ENCODE assay signal across 36 cellular contexts in the genomic region with DNA sequence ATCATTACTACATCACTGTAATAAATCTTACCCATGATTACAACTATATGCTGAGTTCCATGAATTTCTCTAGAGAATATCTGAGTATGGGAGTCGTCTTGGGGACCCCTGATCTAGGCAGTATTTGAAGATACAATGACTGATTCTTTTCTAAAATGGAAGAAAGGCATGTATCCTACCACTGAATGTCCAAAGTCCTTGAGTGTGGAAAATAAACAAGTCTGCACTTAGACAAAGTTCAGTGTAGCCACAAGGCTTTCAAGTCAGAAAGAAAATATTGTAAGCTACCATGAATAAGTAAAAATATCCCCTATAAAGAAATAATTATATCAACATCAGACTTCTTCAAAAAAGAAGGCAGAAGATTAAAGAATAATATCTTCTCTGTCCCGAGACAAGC. TPM values are rescaled to one million over a fixed set of nuclear protein-coding genes. Genes with fewer than 3 reads are reported as not detected.
A peak's percentile ranks its signal among the peaks of the same experiment; 100 is the strongest.
DNase-seq lines count a peak whose midpoint lies in the region; ATAC-seq, FAIRE-seq and TF ChIP-seq lines count a peak whose summit lies in the region.
"Had no signal": no experiment of that assay in that cellular context is flagged by ENCODE, and none has a peak within 500 bp of the region (broad histone marks: within the 10 kb centered on the region; RNA-seq: fewer than 3 reads in every experiment).

No MANE protein-coding gene starts in this region.

- intact Hi-C loops in HepG2 (cut with micrococcal nuclease; ENCODE audit: unreplicated experiment): no loop called here
- intact Hi-C loops in right lobe of liver (cut with DNase I): no loop called here
- intact Hi-C loops in pancreas (cut with DNase I): no loop called here
- intact Hi-C loops in activated CD4-positive, alpha-beta T cell treated with anti-CD3 and anti-CD28 coated beads for 36 hours (cut with DNase I, micrococcal nuclease): no loop called here

- no peak for TF ChIP-seq RAD21 in HepG2 (CRISPR knock-in tag; IDR thresholded peaks at IDR 0.05)
- TF ChIP-seq RAD21 in A549 (conservative IDR thresholded peaks at IDR 0.05 in 1 of 2, IDR thresholded peaks at IDR 0.05 in 1 of 2): no peak

- H4K20me1 ChIP-seq in HepG2 (ENCODE audit: insufficient read depth, low read length): no peaks in the 10 kb centered on the region
- H4K20me1 ChIP-seq: BLaER1; BLaER1 treated with 17β-estradiol and CSF1 and Interleukin-3, amounts not matched to agents 10 nM and 100 nM had no signal

- H3K27me3 Mint-ChIP-seq in activated CD4-positive, alpha-beta T cell treated with anti-CD3 and anti-CD28 coated beads for 36 hours: no peaks in the 10 kb centered on the region
- H3K27me3 Mint-ChIP-seq: B cell; CD4-positive, alpha-beta memory T cell; CD4-positive, alpha-beta T cell; CD4-positive, CD25-positive, alpha-beta regulatory T cell had no signal

- H3K9me3 ChIP-seq in HepG2 (ENCODE audit: low read length): peaks cover 9% of the 10 kb centered on the region
- peaks cover 4 to 29% (median 16%) of the 10 kb centered on the region in 4 donors for H3K9me3 ChIP-seq in right lobe of liver
- H3K9me3 ChIP-seq in A549: peaks cover 84% of the 10 kb centered on the region
- peaks cover 91% of the 10 kb centered on the region for H3K9me3 ChIP-seq in adipocyte (ENCODE audit: control insufficient read depth, low read length)
- H3K9me3 ChIP-seq in pancreas: peaks cover 0 to 2% (median 0%) of the 10 kb centered on the region in 4 donors
- H3K9me3 ChIP-seq: BE2C, Caco-2 had no signal

- in situ Hi-C loops in HepG2 (cut with HindIII; ENCODE audit: extremely low pct_ligation_motif_present, low pct_unique_long_range_greater_than_20kb): no loop called here

- H3K36me3 ChIP-seq in HepG2 (replicated peaks in 1 of 2; ENCODE audit: control insufficient read depth in 1 of 2, insufficient read depth in 2 of 2, low read length in 2 of 2) (no peaks in the 10 kb centered on the region), right lobe of liver (peaks cover 0 to 13% (median 0%) of the 10 kb centered on the region in 4 donors), adipocyte (ENCODE audit: control insufficient read depth, insufficient read depth, low read length, severe bottlenecking) (peaks cover 32% of the 10 kb centered on the region), pancreas (no peaks in the 10 kb centered on the region)
- H3K36me3 ChIP-seq: BE2C had no signal

- H3K79me2 ChIP-seq in HepG2 (ENCODE audit: insufficient read depth, low read length): no peaks in the 10 kb centered on the region

- WGBS in HepG2 (ENCODE audit: low lambda C conversion rate): 52% methylated on average over 2 of the region's 2 CpGs
- 46% methylated on average over 2 of the region's 2 CpGs for WGBS in right lobe of liver (ENCODE audit: insufficient coverage, low coverage, low lambda C conversion rate, missing lambda C conversion rate)
- 48% methylated on average over 2 of the region's 2 CpGs for WGBS in A549 (ENCODE audit: missing lambda C conversion rate)
- 63 to 90% methylated on average over 2 of the region's 2 CpGs for WGBS in pancreas, 2 donors

- H3K4me1 Mint-ChIP-seq in activated CD4-positive, alpha-beta T cell treated with anti-CD3 and anti-CD28 coated beads for 36 hours: no peaks in the 10 kb centered on the region
- H3K4me1 Mint-ChIP-seq: B cell; CD14-positive monocyte; CD4-positive, alpha-beta memory T cell; CD8-positive, alpha-beta memory T cell had no signal

- H3K4me1 ChIP-seq in HepG2 (ENCODE audit: insufficient read depth, low read length): peaks cover 11% of the 10 kb centered on the region
- no peaks in the 10 kb centered on the region for H3K4me1 ChIP-seq in right lobe of liver
- no peaks in the 10 kb centered on the region for H3K4me1 ChIP-seq in A549
- H3K4me1 ChIP-seq in adipocyte (ENCODE audit: control insufficient read depth, insufficient read depth, low read length): no peaks in the 10 kb centered on the region
- no peaks in the 10 kb centered on the region for H3K4me1 ChIP-seq in pancreas
- H3K4me1 ChIP-seq: BE2C, Caco-2 had no signal

- TF ChIP-seq EP300 in HepG2 (IDR thresholded peaks at IDR 0.05; ENCODE audit: low read depth in 2 of 2, low read length in 2 of 2): no peak
- TF ChIP-seq EP300 in HepG2 (CRISPR knock-in tag; IDR thresholded peaks at IDR 0.05; ENCODE audit: borderline replicate concordance): no peak
- no peak for TF ChIP-seq EP300 in A549 (IDR thresholded peaks at IDR 0.05)

- H3K27ac Mint-ChIP-seq in activated CD4-positive, alpha-beta T cell treated with anti-CD3 and anti-CD28 coated beads for 36 hours: no peak overlapping the region
- H3K27ac Mint-ChIP-seq: B cell; CD14-positive monocyte; CD4-positive, alpha-beta memory T cell; CD4-positive, alpha-beta T cell; CD4-positive, CD25-positive, alpha-beta regulatory T cell; CD8-positive, alpha-beta memory T cell; CD8-positive, alpha-beta T cell had no signal

- BruUV-seq in HepG2 (replicated peaks; lab: Mats Ljungman, UMichigan): no TSS peak

- FAIRE-seq in HepG2 (lab: Jason Lieb, UNC): no peak
- FAIRE-seq in A549 (lab: Jason Lieb, UNC): peak; percentile 89
- FAIRE-seq in pancreas (lab: Jason Lieb, UNC): peak; percentile 45
- FAIRE-seq: A204.1, D721Med had no signal

- TF ChIP-seq POLR2A in HepG2 (IDR thresholded peaks at IDR 0.05; ENCODE audit: insufficient read depth in 1 of 2, low read depth in 2 of 2, low read length in 2 of 2) (no peak), right lobe of liver (IDR thresholded peaks at IDR 0.05) (no peak), A549 (IDR thresholded peaks at IDR 0.05; ENCODE audit: low read length) (no peak)

- CTCF ChIA-PET in HepG2 (lab: Yijun Ruan, JAX; ENCODE audit: low intra/inter-chr PET ratio, low total read pairs): no interaction called here
- CTCF ChIA-PET in A549 (lab: Yijun Ruan, JAX): no interaction called here
- CTCF ChIA-PET in activated CD4-positive, alpha-beta T cell treated with anti-CD3 and anti-CD28 coated beads for 36 hours (lab: Charles Lee): no interaction called here

- ATAC-seq in HepG2 (no peak), right lobe of liver (no peak), A549 (no peak), pancreas (no peak)
- ATAC-seq in activated CD4-positive, alpha-beta T cell treated with anti-CD3 and anti-CD28 coated beads for 36 hours: no peak
- ATAC-seq: CD8-positive, alpha-beta T cell had no signal

- H3K27ac ChIP-seq in HepG2 (ENCODE audit: extremely low read length, insufficient read depth, low read length) (peak overlapping the region; percentile 71), right lobe of liver (no peak overlapping the region), A549 (no peak overlapping the region), pancreas (no peak overlapping the region)
- H3K27ac ChIP-seq: 22Rv1; BLaER1; BLaER1 treated with 17β-estradiol and CSF1 and Interleukin-3, amounts not matched to agents 10 nM and 100 nM; C4-2B had no signal

- H3K9me3 Mint-ChIP-seq in activated CD4-positive, alpha-beta T cell treated with anti-CD3 and anti-CD28 coated beads for 36 hours (ENCODE audit: low read depth): peaks cover 21% of the 10 kb centered on the region

- H3K4me2 ChIP-seq in HepG2 (ENCODE audit: low read depth, low read length) (peak overlapping the region; percentile 27; the same call in 1 of the 2 replicates), A549 (no peak overlapping the region)
- H3K4me2 ChIP-seq: BLaER1; BLaER1 treated with 17β-estradiol and CSF1 and Interleukin-3, amounts not matched to agents 10 nM and 100 nM had no signal

- no peaks in the 10 kb centered on the region for H3K27me3 ChIP-seq in HepG2 (ENCODE audit: control insufficient read depth in 1 of 2, insufficient read depth in 2 of 2, low read length in 2 of 2)
- no peaks in the 10 kb centered on the region for H3K27me3 ChIP-seq in right lobe of liver
- no peaks in the 10 kb centered on the region for H3K27me3 ChIP-seq in adipocyte (replicated peaks; ENCODE audit: control insufficient read depth, insufficient read depth, low read length)
- H3K27me3 ChIP-seq in pancreas: peaks cover 0 to 5% (median 0%) of the 10 kb centered on the region in 4 donors
- H3K27me3 ChIP-seq: BE2C; BLaER1; BLaER1 treated with 17β-estradiol and CSF1 and Interleukin-3, amounts not matched to agents 10 nM and 100 nM had no signal

- H3K4me3 ChIP-seq in HepG2 (replicated peaks in 1 of 3; ENCODE audit: insufficient read depth in 1 of 3, low read depth in 2 of 3, low read length in 3 of 3) (no peak overlapping the region; a peak in 1 of 6 replicates), right lobe of liver (no peak overlapping the region), A549 (no peak overlapping the region), adipocyte (ENCODE audit: low read length) (peak overlapping the region; percentile 61), pancreas (no peak overlapping the region)
- H3K4me3 ChIP-seq: BLaER1 had no signal

- peaks cover 46% of the 10 kb centered on the region for H3K36me3 Mint-ChIP-seq in activated CD4-positive, alpha-beta T cell treated with anti-CD3 and anti-CD28 coated beads for 36 hours (ENCODE audit: low read depth)

- H3K9ac ChIP-seq in HepG2 (ENCODE audit: insufficient read depth, low read depth, low read length): no peak overlapping the region
- H3K9ac ChIP-seq in adipocyte (ENCODE audit: low read length): no peak overlapping the region
- H3K9ac ChIP-seq: BLaER1; BLaER1 treated with 17β-estradiol and CSF1 and Interleukin-3, amounts not matched to agents 10 nM and 100 nM had no signal

- POLR2A ChIA-PET in HepG2 (lab: Yijun Ruan, JAX) (no interaction called here), A549 (lab: Yijun Ruan, JAX) (no interaction called here)
- POLR2A ChIA-PET in activated CD4-positive, alpha-beta T cell treated with anti-CD3 and anti-CD28 coated beads for 36 hours (lab: Charles Lee): no interaction called here

- no peak overlapping the region for H2AFZ ChIP-seq in HepG2 (ENCODE audit: low read length)

- DNase-seq in HepG2 (ENCODE audit: low spot score) (peak; percentile 27), right lobe of liver (no peak), A549 (ENCODE audit: low read depth in 1 of 2, low spot score in 1 of 2) (no peak), adipocyte (ENCODE audit: low read depth) (no peak), pancreas (no peak), medulla oblongata (ENCODE audit: extremely low spot score) (no peak), MV-4-11 (lab: John Stamatoyannopoulos, UW) (no peak)
- no peak for DNase-seq in activated CD4-positive, alpha-beta T cell treated with anti-CD3 and anti-CD28 coated beads for 36 hours
- DNase-seq: 8988T; ACHN; AML-193; BE2C; C1 segment of cervical spinal cord; Caco-2; Calu3; CD4-positive, alpha-beta memory T cell; CD4-positive, alpha-beta T cell; CD4-positive, CD25-positive, alpha-beta regulatory T cell; CD8-positive, alpha-beta memory T cell; CD8-positive, alpha-beta T cell; COR-L47; DMS 273 treated with DMSO at 0.1 percent for 48 hours; DMS153; DMS53; DMS79; DMS79 treated with DMSO at 0.1 percent for 48 hours; DND-41; EL had no signal

- H3K4me3 Mint-ChIP-seq in activated CD4-positive, alpha-beta T cell treated with anti-CD3 and anti-CD28 coated beads for 36 hours: no peak overlapping the region
- H3K4me3 Mint-ChIP-seq: B cell; CD14-positive monocyte; CD4-positive, alpha-beta memory T cell; CD4-positive, alpha-beta T cell; CD4-positive, CD25-positive, alpha-beta regulatory T cell; CD8-positive, alpha-beta memory T cell; CD8-positive, alpha-beta T cell had no signal

- TF ChIP-seq CTCF in HepG2 (CRISPR knock-in tag; IDR thresholded peaks at IDR 0.05): no peak
- TF ChIP-seq CTCF in right lobe of liver (IDR thresholded peaks at IDR 0.05): no peak
- TF ChIP-seq CTCF in A549 (IDR thresholded peaks at IDR 0.05): no peak
- TF ChIP-seq CTCF in pancreas (IDR thresholded peaks at IDR 0.05): no peak

RNA-seq across cellular contexts. Expression of a gene that starts 42.4 kb away (rescaled TPM):
- 3.5 and 4.2 TPM in 2 replicates for total RNA-seq in HepG2 (2016; rRNA removed; fragmentation: Illumina TruSeq; extraction: Trizol)
- total RNA-seq in HepG2 (2016; cell fraction: cytosol; rRNA removed; fragmentation: Illumina TruSeq; extraction: Trizol; ENCODE audit: low read depth): 0.35 and 1.0 TPM in 2 replicates
- total RNA-seq in HepG2 (2016; cell fraction: insoluble cytoplasmic fraction; rRNA removed; fragmentation: Illumina TruSeq; extraction: Trizol): 2.6 and 4.7 TPM in 2 replicates
- total RNA-seq in HepG2 (2016; cell fraction: membrane; rRNA removed; fragmentation: Illumina TruSeq; extraction: Trizol): 1.1 and 1.5 TPM in 2 replicates
- 2.3 and 4.8 TPM in 2 replicates for total RNA-seq in HepG2 (2016; cell fraction: nucleus; rRNA removed; fragmentation: Illumina TruSeq; extraction: Trizol)
- 2.9 and 4.0 TPM in 2 replicates for polyA plus RNA-seq in HepG2 (2011; rRNA removed)
- polyA plus RNA-seq in HepG2 (2011; cell fraction: cytosol; rRNA removed): 1.3 and 2.6 TPM in 2 replicates
- 4.5 and 5.2 TPM in 2 replicates for polyA plus RNA-seq in HepG2 (2011; cell fraction: nucleus; rRNA removed)
- 1.7 and 2.4 TPM in 2 replicates for polyA plus RNA-seq in HepG2 (2012)
- 0.17 and 0.28 TPM in 2 replicates for polyA plus RNA-seq in HepG2 (2016; cell fraction: cytosol; fragmentation: Illumina TruSeq; extraction: Trizol; ENCODE audit: low read depth)
- polyA plus RNA-seq in HepG2 (2016; cell fraction: insoluble cytoplasmic fraction; fragmentation: Illumina TruSeq; extraction: Trizol; ENCODE audit: low read depth): 2.6 and 3.3 TPM in 2 replicates
- 0.33 and 0.52 TPM in 2 replicates for polyA plus RNA-seq in HepG2 (2016; cell fraction: membrane; fragmentation: Illumina TruSeq; extraction: Trizol; ENCODE audit: low read depth)
- 5.1 and 5.8 TPM in 2 replicates for polyA plus RNA-seq in HepG2 (2016; cell fraction: nucleus; fragmentation: Illumina TruSeq; extraction: Trizol; ENCODE audit: insufficient read depth, low read depth)
- polyA minus RNA-seq in HepG2 (2011; rRNA and poly(A)+ RNA removed; ENCODE audit: low replicate concordance): 9.1 and 19.5 TPM in 2 replicates
- 1.8 and 2.8 TPM in 2 replicates for polyA minus RNA-seq in HepG2 (2011; cell fraction: cytosol; rRNA and poly(A)+ RNA removed)
- 6.8 and 9.7 TPM in 2 replicates for polyA minus RNA-seq in HepG2 (2011; cell fraction: nucleus; rRNA and poly(A)+ RNA removed)
- 1 to 10 TPM in 5 of 6 experiments, under 1 TPM in 1; 0.86 to 3.1 (median 2.2) TPM for total RNA-seq in right lobe of liver
- polyA plus RNA-seq in A549 (2011; rRNA removed): 6.3 and 6.9 TPM in 2 replicates
- polyA plus RNA-seq in A549 (2012; cell fraction: cytosol; rRNA removed): 1.7 and 2.1 TPM in 2 replicates
- 2.0 and 2.9 TPM in 2 replicates for polyA plus RNA-seq in A549 (2012; cell fraction: nucleus; rRNA removed)
- 2.2 to 3.1 TPM (median 2.6 TPM) in 3 replicates for polyA plus RNA-seq in A549 (2017; fragmentation: RNase III; extraction: RNeasy Plus Mini Kit Qiagen cat#74134 plus additional on column Dnase treatment)
- polyA minus RNA-seq in A549 (2011; rRNA and poly(A)+ RNA removed): 19.5 and 28.6 TPM in 2 replicates
- total RNA-seq in pancreas: 1 to 10 TPM; 1.1 to 2.8 (median 1.6) TPM
- polyA plus RNA-seq in pancreas: 1 to 10 TPM in 1 of 2 donors, under 1 TPM in 1; 0.80 to 1.1 TPM
- 1 to 10 TPM; 2.0 to 2.6 TPM for total RNA-seq in activated CD4-positive, alpha-beta T cell treated with anti-CD3 and anti-CD28 coated beads for 36 hours
